1 cellular context compared by ENCODE assay signal in the genomic region with DNA sequence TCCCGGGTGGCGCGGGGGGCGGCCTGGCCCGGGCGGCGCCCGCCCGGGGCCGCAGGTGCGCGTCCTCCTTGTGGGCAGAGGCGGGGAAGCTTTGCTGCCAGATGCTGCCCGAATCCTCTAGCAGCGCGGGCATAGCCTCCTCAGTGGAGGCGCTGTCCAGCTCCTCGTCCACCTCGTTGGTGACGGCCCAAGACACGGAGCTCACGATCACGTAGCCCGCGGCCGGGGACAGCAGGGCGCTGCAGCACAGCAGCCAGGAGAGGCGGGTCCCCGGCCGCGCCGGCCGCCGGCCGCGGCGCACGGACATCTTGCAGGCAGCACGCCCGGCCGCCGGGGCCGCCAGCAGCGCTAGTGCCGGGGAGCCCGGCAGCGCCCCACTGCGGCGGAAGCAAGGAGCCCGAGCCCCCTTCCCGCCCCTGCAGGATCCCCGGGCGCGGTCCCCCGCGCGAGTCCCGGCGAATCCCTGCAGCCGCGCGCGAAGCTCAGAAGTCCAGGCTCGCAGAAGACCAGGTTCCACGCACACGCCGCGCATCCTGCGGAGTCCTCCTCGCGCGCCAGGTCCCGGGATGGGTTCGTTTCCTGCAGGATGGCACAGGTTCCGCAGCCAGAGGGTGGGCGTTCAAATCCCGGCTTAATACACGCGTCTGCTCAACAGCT.
TF ChIP-seq lines count a peak whose summit lies in the region.

A gene with protein sequence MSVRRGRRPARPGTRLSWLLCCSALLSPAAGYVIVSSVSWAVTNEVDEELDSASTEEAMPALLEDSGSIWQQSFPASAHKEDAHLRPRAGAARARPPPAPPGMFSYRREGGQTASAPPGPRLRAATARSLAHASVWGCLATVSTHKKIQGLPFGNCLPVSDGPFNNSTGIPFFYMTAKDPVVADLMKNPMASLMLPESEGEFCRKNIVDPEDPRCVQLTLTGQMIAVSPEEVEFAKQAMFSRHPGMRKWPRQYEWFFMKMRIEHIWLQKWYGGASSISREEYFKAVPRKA (minus strand): TSS at position 353 of the 657 bp plus-strand sequence. CDS start 46 bp downstream, at position 307.

TF ChIP-seq in HepG2, 621 proteins besides CTCF, POLR2A, EP300 and RAD21 (continued from another document and continues in another):
- TF ChIP-seq, protein P1, sequence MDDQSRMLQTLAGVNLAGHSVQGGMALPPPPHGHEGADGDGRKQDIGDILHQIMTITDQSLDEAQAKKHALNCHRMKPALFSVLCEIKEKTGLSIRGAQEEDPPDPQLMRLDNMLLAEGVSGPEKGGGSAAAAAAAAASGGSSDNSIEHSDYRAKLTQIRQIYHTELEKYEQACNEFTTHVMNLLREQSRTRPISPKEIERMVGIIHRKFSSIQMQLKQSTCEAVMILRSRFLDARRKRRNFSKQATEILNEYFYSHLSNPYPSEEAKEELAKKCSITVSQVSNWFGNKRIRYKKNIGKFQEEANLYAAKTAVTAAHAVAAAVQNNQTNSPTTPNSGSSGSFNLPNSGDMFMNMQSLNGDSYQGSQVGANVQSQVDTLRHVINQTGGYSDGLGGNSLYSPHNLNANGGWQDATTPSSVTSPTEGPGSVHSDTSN (CRISPR knock-in tag; IDR thresholded peaks at IDR 0.05; ENCODE audit: borderline replicate concordance): no peak
- TF ChIP-seq, protein P2, sequence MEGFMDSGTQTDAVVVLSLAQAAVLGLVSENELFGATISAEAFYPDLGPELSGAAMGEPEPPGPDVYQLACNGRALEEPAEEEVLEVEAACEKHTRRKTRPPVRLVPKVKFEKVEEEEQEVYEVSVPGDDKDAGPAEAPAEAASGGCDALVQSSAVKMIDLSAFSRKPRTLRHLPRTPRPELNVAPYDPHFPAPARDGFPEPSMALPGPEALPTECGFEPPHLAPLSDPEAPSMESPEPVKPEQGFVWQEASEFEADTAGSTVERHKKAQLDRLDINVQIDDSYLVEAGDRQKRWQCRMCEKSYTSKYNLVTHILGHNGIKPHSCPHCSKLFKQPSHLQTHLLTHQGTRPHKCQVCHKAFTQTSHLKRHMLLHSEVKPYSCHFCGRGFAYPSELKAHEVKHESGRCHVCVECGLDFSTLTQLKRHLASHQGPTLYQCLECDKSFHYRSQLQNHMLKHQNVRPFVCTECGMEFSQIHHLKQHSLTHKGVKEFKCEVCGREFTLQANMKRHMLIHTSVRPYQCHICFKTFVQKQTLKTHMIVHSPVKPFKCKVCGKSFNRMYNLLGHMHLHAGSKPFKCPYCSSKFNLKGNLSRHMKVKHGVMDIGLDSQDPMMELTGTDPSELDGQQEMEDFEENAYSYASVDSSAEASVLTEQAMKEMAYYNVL (CRISPR knock-in tag; IDR thresholded peaks at IDR 0.05; ENCODE audit: borderline replicate concordance): 0 out of 2 replicates have a peak, but pooled peaks have one; percentile 6
- TF ChIP-seq RFXANK (CRISPR knock-in tag; IDR thresholded peaks at IDR 0.05) (no peak), ZNF768 (CRISPR knock-in tag; IDR thresholded peaks at IDR 0.05) (peak; percentile 80; the same call in 1 of the 2 replicates), ZFP36L1 (CRISPR knock-in tag; IDR thresholded peaks at IDR 0.05) (no peak), SNAI1 (CRISPR knock-in tag; IDR thresholded peaks at IDR 0.05; ENCODE audit: borderline replicate concordance) (no peak), FOXK1 (CRISPR knock-in tag; IDR thresholded peaks at IDR 0.05; ENCODE audit: borderline replicate concordance, low read depth) (no peak), YEATS2 (CRISPR knock-in tag; IDR thresholded peaks at IDR 0.05; ENCODE audit: borderline replicate concordance) (no peak), CBX2 (IDR thresholded peaks at IDR 0.05; ENCODE audit: low read depth, low read length) (no peak), CBX2 (CRISPR knock-in tag; IDR thresholded peaks at IDR 0.05; ENCODE audit: low read depth) (0 out of 2 replicates have a peak, but pooled peaks have one; percentile 33), TOPORS (CRISPR knock-in tag; IDR thresholded peaks at IDR 0.05) (0 out of 2 replicates have a peak, but pooled peaks have one; percentile 52), ZNF468 (CRISPR knock-in tag; IDR thresholded peaks at IDR 0.05) (no peak), ZNF10 (CRISPR knock-in tag; IDR thresholded peaks at IDR 0.05; ENCODE audit: borderline replicate concordance, low read depth) (no peak), ZNF33A (CRISPR knock-in tag; IDR thresholded peaks at IDR 0.05; ENCODE audit: borderline replicate concordance) (no peak), ZNF589 (CRISPR knock-in tag; conservative IDR thresholded peaks at IDR 0.05) (no peak), ZSCAN12 (CRISPR knock-in tag; IDR thresholded peaks at IDR 0.05) (no peak), ZNF256 (CRISPR knock-in tag; conservative IDR thresholded peaks at IDR 0.05) (no peak), NONO (IDR thresholded peaks at IDR 0.05) (no peak), NONO (CRISPR knock-in tag; conservative IDR thresholded peaks at IDR 0.05) (no peak), ZNF431 (CRISPR knock-in tag; IDR thresholded peaks at IDR 0.05; ENCODE audit: borderline replicate concordance, low read depth) (no peak), ZNF232 (CRISPR knock-in tag; IDR thresholded peaks at IDR 0.05; ENCODE audit: borderline replicate concordance) (0 out of 2 replicates have a peak, but pooled peaks have one; percentile 13), SIN3A (IDR thresholded peaks at IDR 0.05; ENCODE audit: borderline replicate concordance, low read depth, low read length) (peak; percentile 22; the same call in 1 of the 2 replicates), ZNF180 (CRISPR knock-in tag; IDR thresholded peaks at IDR 0.05; ENCODE audit: borderline replicate concordance, low read depth) (no peak), ZNF331 (CRISPR knock-in tag; IDR thresholded peaks at IDR 0.05) (no peak)
- TF ChIP-seq, protein P3, sequence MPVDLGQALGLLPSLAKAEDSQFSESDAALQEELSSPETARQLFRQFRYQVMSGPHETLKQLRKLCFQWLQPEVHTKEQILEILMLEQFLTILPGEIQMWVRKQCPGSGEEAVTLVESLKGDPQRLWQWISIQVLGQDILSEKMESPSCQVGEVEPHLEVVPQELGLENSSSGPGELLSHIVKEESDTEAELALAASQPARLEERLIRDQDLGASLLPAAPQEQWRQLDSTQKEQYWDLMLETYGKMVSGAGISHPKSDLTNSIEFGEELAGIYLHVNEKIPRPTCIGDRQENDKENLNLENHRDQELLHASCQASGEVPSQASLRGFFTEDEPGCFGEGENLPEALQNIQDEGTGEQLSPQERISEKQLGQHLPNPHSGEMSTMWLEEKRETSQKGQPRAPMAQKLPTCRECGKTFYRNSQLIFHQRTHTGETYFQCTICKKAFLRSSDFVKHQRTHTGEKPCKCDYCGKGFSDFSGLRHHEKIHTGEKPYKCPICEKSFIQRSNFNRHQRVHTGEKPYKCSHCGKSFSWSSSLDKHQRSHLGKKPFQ (CRISPR knock-in tag; IDR thresholded peaks at IDR 0.05; ENCODE audit: insufficient replicate concordance): no peak
- TF ChIP-seq, protein P4, sequence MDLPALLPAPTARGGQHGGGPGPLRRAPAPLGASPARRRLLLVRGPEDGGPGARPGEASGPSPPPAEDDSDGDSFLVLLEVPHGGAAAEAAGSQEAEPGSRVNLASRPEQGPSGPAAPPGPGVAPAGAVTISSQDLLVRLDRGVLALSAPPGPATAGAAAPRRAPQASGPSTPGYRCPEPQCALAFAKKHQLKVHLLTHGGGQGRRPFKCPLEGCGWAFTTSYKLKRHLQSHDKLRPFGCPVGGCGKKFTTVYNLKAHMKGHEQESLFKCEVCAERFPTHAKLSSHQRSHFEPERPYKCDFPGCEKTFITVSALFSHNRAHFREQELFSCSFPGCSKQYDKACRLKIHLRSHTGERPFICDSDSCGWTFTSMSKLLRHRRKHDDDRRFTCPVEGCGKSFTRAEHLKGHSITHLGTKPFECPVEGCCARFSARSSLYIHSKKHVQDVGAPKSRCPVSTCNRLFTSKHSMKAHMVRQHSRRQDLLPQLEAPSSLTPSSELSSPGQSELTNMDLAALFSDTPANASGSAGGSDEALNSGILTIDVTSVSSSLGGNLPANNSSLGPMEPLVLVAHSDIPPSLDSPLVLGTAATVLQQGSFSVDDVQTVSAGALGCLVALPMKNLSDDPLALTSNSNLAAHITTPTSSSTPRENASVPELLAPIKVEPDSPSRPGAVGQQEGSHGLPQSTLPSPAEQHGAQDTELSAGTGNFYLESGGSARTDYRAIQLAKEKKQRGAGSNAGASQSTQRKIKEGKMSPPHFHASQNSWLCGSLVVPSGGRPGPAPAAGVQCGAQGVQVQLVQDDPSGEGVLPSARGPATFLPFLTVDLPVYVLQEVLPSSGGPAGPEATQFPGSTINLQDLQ (CRISPR knock-in tag; IDR thresholded peaks at IDR 0.05): 0 out of 2 replicates have a peak, but pooled peaks have one; percentile 58
- TF ChIP-seq, protein P5, sequence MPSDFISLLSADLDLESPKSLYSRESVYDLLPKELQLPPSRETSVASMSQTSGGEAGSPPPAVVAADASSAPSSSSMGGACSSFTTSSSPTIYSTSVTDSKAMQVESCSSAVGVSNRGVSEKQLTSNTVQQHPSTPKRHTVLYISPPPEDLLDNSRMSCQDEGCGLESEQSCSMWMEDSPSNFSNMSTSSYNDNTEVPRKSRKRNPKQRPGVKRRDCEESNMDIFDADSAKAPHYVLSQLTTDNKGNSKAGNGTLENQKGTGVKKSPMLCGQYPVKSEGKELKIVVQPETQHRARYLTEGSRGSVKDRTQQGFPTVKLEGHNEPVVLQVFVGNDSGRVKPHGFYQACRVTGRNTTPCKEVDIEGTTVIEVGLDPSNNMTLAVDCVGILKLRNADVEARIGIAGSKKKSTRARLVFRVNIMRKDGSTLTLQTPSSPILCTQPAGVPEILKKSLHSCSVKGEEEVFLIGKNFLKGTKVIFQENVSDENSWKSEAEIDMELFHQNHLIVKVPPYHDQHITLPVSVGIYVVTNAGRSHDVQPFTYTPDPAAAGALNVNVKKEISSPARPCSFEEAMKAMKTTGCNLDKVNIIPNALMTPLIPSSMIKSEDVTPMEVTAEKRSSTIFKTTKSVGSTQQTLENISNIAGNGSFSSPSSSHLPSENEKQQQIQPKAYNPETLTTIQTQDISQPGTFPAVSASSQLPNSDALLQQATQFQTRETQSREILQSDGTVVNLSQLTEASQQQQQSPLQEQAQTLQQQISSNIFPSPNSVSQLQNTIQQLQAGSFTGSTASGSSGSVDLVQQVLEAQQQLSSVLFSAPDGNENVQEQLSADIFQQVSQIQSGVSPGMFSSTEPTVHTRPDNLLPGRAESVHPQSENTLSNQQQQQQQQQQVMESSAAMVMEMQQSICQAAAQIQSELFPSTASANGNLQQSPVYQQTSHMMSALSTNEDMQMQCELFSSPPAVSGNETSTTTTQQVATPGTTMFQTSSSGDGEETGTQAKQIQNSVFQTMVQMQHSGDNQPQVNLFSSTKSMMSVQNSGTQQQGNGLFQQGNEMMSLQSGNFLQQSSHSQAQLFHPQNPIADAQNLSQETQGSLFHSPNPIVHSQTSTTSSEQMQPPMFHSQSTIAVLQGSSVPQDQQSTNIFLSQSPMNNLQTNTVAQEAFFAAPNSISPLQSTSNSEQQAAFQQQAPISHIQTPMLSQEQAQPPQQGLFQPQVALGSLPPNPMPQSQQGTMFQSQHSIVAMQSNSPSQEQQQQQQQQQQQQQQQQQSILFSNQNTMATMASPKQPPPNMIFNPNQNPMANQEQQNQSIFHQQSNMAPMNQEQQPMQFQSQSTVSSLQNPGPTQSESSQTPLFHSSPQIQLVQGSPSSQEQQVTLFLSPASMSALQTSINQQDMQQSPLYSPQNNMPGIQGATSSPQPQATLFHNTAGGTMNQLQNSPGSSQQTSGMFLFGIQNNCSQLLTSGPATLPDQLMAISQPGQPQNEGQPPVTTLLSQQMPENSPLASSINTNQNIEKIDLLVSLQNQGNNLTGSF (CRISPR knock-in tag; IDR thresholded peaks at IDR 0.05): no peak
- TF ChIP-seq, protein P6, sequence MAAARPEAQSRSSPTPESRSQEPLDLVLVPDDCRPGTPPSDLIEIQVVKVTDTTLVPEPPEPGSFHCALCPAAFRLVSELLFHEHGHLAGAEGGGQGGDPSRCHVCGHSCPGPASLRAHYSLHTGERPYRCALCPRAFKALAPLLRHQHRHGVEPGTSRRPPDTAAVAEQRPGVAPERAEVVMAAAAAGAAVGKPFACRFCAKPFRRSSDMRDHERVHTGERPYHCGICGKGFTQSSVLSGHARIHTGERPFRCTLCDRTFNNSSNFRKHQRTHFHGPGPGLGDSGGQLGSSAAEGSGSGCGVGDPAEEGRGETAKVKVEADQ (CRISPR knock-in tag; IDR thresholded peaks at IDR 0.05; ENCODE audit: borderline replicate concordance): no peak; the same call in 1 of the 2 replicates
- TF ChIP-seq, protein P7, sequence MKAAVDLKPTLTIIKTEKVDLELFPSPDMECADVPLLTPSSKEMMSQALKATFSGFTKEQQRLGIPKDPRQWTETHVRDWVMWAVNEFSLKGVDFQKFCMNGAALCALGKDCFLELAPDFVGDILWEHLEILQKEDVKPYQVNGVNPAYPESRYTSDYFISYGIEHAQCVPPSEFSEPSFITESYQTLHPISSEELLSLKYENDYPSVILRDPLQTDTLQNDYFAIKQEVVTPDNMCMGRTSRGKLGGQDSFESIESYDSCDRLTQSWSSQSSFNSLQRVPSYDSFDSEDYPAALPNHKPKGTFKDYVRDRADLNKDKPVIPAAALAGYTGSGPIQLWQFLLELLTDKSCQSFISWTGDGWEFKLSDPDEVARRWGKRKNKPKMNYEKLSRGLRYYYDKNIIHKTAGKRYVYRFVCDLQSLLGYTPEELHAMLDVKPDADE (CRISPR knock-in tag; IDR thresholded peaks at IDR 0.05): no peak
- TF ChIP-seq, protein P8, sequence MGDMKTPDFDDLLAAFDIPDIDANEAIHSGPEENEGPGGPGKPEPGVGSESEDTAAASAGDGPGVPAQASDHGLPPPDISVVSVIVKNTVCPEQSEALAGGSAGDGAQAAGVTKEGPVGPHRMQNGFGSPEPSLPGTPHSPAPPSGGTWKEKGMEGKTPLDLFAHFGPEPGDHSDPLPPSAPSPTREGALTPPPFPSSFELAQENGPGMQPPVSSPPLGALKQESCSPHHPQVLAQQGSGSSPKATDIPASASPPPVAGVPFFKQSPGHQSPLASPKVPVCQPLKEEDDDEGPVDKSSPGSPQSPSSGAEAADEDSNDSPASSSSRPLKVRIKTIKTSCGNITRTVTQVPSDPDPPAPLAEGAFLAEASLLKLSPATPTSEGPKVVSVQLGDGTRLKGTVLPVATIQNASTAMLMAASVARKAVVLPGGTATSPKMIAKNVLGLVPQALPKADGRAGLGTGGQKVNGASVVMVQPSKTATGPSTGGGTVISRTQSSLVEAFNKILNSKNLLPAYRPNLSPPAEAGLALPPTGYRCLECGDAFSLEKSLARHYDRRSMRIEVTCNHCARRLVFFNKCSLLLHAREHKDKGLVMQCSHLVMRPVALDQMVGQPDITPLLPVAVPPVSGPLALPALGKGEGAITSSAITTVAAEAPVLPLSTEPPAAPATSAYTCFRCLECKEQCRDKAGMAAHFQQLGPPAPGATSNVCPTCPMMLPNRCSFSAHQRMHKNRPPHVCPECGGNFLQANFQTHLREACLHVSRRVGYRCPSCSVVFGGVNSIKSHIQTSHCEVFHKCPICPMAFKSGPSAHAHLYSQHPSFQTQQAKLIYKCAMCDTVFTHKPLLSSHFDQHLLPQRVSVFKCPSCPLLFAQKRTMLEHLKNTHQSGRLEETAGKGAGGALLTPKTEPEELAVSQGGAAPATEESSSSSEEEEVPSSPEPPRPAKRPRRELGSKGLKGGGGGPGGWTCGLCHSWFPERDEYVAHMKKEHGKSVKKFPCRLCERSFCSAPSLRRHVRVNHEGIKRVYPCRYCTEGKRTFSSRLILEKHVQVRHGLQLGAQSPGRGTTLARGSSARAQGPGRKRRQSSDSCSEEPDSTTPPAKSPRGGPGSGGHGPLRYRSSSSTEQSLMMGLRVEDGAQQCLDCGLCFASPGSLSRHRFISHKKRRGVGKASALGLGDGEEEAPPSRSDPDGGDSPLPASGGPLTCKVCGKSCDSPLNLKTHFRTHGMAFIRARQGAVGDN (CRISPR knock-in tag; IDR thresholded peaks at IDR 0.05): peak; percentile 65; the same call in 1 of the 2 replicates
